Comparison of ENCODE assay signal across 1 cellular context in the genomic region with DNA sequence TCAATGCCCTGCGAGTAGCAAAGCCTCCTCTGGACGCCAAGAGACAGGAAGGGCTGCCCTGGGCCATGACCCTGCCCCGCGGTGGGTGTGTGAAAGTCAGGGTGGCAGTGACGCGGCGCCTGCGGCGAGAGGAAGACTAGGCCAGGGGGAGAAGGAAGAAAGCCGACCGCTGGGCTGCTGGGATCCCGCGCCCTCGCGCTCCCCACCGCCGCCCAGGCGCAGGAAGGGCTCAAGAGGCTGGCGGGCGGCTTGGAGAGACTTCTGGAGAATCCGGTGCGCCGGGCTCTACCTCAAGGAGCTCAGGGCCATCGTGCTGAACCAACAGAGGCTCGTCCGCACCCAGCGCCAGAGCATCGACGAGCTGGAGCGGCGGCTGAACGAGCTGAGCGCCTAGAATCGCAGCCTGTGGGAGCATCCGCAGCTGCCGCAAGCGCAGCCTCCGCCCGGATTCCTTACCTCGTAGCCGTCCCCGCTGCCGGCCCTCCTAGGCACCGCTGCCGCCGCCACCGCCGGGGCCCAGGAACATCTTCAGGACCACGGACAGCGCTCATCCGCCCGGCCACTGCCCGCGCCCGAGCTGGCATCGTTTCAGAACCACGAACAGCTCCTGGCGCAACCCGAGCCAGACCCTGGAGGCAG.
TF ChIP-seq lines count a peak whose summit lies in the region.

No MANE protein-coding gene starts in this region.

TF ChIP-seq in HepG2, 621 proteins besides CTCF, POLR2A, EP300 and RAD21 (continued from another document and continues in another):
- TF ChIP-seq PRDM10 (CRISPR knock-in tag; IDR thresholded peaks at IDR 0.05; ENCODE audit: low read depth) (peak; percentile 90), ATF7-NPFF (CRISPR knock-in tag; IDR thresholded peaks at IDR 0.05; ENCODE audit: low read depth) (peak; percentile 98), PHB2 (IDR thresholded peaks at IDR 0.05; ENCODE audit: partially characterized antibody) (no peak), AGO2 (optimal IDR thresholded peaks at IDR 0.05; ENCODE audit: low read depth, low read length) (no peak), ZNF484 (CRISPR knock-in tag; IDR thresholded peaks at IDR 0.05; ENCODE audit: borderline replicate concordance, low read depth) (peak; percentile 97; the same call in 1 of the 2 replicates), STAT6 (CRISPR knock-in tag; IDR thresholded peaks at IDR 0.05; ENCODE audit: borderline replicate concordance) (no peak), HNRNPL (IDR thresholded peaks at IDR 0.05; ENCODE audit: low read depth, low read length) (peak; percentile 93), FLYWCH1 (CRISPR knock-in tag; IDR thresholded peaks at IDR 0.05) (peak; percentile 93; the same call in 1 of the 2 replicates), ZNF574 (CRISPR knock-in tag; IDR thresholded peaks at IDR 0.05) (peak; percentile 88), ZNF577 (CRISPR knock-in tag; IDR thresholded peaks at IDR 0.05; ENCODE audit: borderline replicate concordance, low read depth) (0 out of 2 replicates have a peak, but pooled peaks have one; percentile 95), TIGD3 (CRISPR knock-in tag; IDR thresholded peaks at IDR 0.05; ENCODE audit: borderline replicate concordance) (peak; percentile 99), ZNF670 (CRISPR knock-in tag; IDR thresholded peaks at IDR 0.05; ENCODE audit: borderline replicate concordance) (peak; percentile 73; the same call in 1 of the 2 replicates), ZNF737 (CRISPR knock-in tag; IDR thresholded peaks at IDR 0.05; ENCODE audit: borderline replicate concordance) (peak; percentile 94), ZKSCAN8 (CRISPR knock-in tag; IDR thresholded peaks at IDR 0.05; ENCODE audit: borderline replicate concordance) (peak; percentile 79), NFE2L1 (CRISPR knock-in tag; IDR thresholded peaks at IDR 0.05; ENCODE audit: borderline replicate concordance) (no peak), YEATS4 (CRISPR knock-in tag; IDR thresholded peaks at IDR 0.05; ENCODE audit: borderline replicate concordance) (peak; percentile 81; the same call in 1 of the 2 replicates), ZEB1 (IDR thresholded peaks at IDR 0.05; ENCODE audit: insufficient replicate concordance, low read depth) (no peak), NRL (CRISPR knock-in tag; IDR thresholded peaks at IDR 0.05; ENCODE audit: borderline replicate concordance) (peak; percentile 99), RCOR2 (CRISPR knock-in tag; IDR thresholded peaks at IDR 0.05) (no peak), JARID2 (CRISPR knock-in tag; IDR thresholded peaks at IDR 0.05; ENCODE audit: insufficient replicate concordance) (peak; percentile 99), GABPA (IDR thresholded peaks at IDR 0.05; ENCODE audit: low read depth, low read length) (no peak), GABPA (CRISPR knock-in tag; IDR thresholded peaks at IDR 0.05; ENCODE audit: low read depth) (peak; percentile 48; the same call in 1 of the 2 replicates), RFXAP (CRISPR knock-in tag; IDR thresholded peaks at IDR 0.05; ENCODE audit: borderline replicate concordance) (peak; percentile 94), ZNF597 (CRISPR knock-in tag; IDR thresholded peaks at IDR 0.05) (no peak), YY1 (IDR thresholded peaks at IDR 0.05; ENCODE audit: insufficient read depth, insufficient replicate concordance, low read depth, low read length) (no peak), TSC22D2 (CRISPR knock-in tag; IDR thresholded peaks at IDR 0.05; ENCODE audit: borderline replicate concordance) (peak; percentile 100), BCL3 (CRISPR knock-in tag; IDR thresholded peaks at IDR 0.05) (peak; percentile 98), SRSF9 (IDR thresholded peaks at IDR 0.05; ENCODE audit: borderline replicate concordance, insufficient read depth, low read depth, low read length, poor library complexity, severe bottlenecking) (no peak), CBFB (CRISPR knock-in tag; IDR thresholded peaks at IDR 0.05) (peak; percentile 79), CREB1 (IDR thresholded peaks at IDR 0.05) (no peak), CREB1 (CRISPR knock-in tag; IDR thresholded peaks at IDR 0.05) (no peak), DRAP1 (CRISPR knock-in tag; IDR thresholded peaks at IDR 0.05) (peak; percentile 72; the same call in 1 of the 2 replicates), CAMTA2 (CRISPR knock-in tag; IDR thresholded peaks at IDR 0.05; ENCODE audit: borderline replicate concordance) (peak; percentile 96; the same call in 1 of the 2 replicates), ZNF431 (CRISPR knock-in tag; IDR thresholded peaks at IDR 0.05; ENCODE audit: borderline replicate concordance, low read depth) (peak; percentile 97)
- TF ChIP-seq, protein P1, sequence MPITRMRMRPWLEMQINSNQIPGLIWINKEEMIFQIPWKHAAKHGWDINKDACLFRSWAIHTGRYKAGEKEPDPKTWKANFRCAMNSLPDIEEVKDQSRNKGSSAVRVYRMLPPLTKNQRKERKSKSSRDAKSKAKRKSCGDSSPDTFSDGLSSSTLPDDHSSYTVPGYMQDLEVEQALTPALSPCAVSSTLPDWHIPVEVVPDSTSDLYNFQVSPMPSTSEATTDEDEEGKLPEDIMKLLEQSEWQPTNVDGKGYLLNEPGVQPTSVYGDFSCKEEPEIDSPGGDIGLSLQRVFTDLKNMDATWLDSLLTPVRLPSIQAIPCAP (CRISPR knock-in tag; IDR thresholded peaks at IDR 0.05; ENCODE audit: low read depth) = 0 out of 2 replicates have a peak, but pooled peaks have one; percentile 74
- TF ChIP-seq, protein P2, sequence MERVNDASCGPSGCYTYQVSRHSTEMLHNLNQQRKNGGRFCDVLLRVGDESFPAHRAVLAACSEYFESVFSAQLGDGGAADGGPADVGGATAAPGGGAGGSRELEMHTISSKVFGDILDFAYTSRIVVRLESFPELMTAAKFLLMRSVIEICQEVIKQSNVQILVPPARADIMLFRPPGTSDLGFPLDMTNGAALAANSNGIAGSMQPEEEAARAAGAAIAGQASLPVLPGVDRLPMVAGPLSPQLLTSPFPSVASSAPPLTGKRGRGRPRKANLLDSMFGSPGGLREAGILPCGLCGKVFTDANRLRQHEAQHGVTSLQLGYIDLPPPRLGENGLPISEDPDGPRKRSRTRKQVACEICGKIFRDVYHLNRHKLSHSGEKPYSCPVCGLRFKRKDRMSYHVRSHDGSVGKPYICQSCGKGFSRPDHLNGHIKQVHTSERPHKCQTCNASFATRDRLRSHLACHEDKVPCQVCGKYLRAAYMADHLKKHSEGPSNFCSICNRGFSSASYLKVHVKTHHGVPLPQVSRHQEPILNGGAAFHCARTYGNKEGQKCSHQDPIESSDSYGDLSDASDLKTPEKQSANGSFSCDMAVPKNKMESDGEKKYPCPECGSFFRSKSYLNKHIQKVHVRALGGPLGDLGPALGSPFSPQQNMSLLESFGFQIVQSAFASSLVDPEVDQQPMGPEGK (CRISPR knock-in tag; IDR thresholded peaks at IDR 0.05) = peak; percentile 70
- TF ChIP-seq, protein P3, sequence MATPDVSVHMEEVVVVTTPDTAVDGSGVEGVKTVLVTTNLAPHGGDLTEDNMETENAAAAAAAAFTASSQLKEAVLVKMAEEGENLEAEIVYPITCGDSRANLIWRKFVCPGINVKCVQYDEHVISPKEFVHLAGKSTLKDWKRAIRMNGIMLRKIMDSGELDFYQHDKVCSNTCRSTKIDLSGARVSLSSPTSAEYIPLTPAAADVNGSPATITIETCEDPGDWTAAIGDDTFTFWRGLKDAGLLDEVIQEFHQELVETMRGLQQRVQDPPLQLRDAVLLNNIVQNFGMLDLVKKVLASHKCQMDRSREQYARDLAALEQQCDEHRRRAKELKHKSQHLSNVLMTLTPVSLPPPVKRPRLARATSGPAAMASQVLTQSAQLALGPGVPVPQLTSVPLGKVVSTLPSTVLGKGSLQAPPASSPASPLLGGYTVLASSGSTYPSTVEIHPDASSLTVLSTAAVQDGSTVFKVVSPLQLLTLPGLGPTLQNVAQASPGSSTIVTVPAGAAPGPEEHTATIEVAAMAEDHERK (CRISPR knock-in tag; IDR thresholded peaks at IDR 0.05; ENCODE audit: low read depth) = no peak
